Comparison of ENCODE assay signal across 16 cellular contexts in the genomic region with DNA sequence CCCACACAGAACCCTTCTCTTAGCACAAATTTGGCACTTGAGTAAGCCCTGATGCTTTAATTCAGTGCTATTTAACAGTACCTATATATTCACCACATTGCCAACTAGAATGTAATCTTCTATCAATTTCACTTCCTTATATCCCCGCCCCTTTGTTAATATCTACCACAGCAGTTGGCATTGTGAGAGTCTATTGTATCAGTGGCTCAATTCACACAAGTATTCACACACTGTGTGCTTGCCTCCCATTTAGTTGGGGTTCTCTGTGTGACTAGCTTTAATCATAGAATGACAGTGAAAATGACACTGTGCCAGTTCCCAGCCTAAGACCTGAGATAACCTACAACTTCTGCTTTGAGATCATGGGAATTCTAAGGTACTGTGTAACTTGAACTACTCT.
A peak's percentile ranks its signal among the peaks of the same experiment; 100 is the strongest.
DNase-seq lines count a peak whose midpoint lies in the region; ATAC-seq and TF ChIP-seq lines count a peak whose summit lies in the region.
"Had no signal": no experiment of that assay in that cellular context is flagged by ENCODE, and none has a peak within 500 bp of the region (broad histone marks: within the 10 kb centered on the region; RNA-seq: fewer than 3 reads in every experiment).

No MANE protein-coding gene starts in this region.

- peak overlapping the region; percentile 5 for H3K27ac ChIP-seq in left ventricle myocardium inferior (replicated peaks)

- DNase-seq in left ventricle myocardium inferior (no peak), cardiac septum (ENCODE audit: low spot score) (no peak), OCI-M1 (lab: John Stamatoyannopoulos, UW) (peak; percentile 34), superior temporal gyrus (ENCODE audit: extremely low spot score) (peak; percentile 5), amygdala (lab: John Stamatoyannopoulos, UW) (no peak)
- DNase-seq: C1 segment of cervical spinal cord; Calu3; CD4-positive, alpha-beta T cell; DMS 273 treated with DMSO at 0.1 percent for 48 hours; DMS79 treated with DMSO at 0.1 percent for 48 hours; EL; HCEC 1CT; HFFc6; KG1 had no signal

- peak; percentile 52 for ATAC-seq in GM21786 (IDR thresholded peaks at IDR 0.05; ENCODE audit: unreplicated experiment)
- no peak for ATAC-seq in GM21423 (IDR thresholded peaks at IDR 0.05; ENCODE audit: unreplicated experiment)

- H3K27me3 ChIP-seq in left ventricle myocardium inferior (ENCODE audit: low read depth): no peaks in the 10 kb centered on the region

- H3K4me1 ChIP-seq in left ventricle myocardium inferior: peaks cover 18% of the 10 kb centered on the region

- no peaks in the 10 kb centered on the region for H3K36me3 ChIP-seq in left ventricle myocardium inferior

- intact Hi-C loops in left ventricle myocardium inferior (cut with micrococcal nuclease): loop anchor here (10.0 kb wide), 1 partner anchor 125 kb away; no protein-coding TSS in a partner anchor
- intact Hi-C loops in cardiac septum (cut with DNase I): loop anchor here (10.0 kb wide), 1 partner anchor 635 kb away; no protein-coding TSS in a partner anchor

- no peaks in the 10 kb centered on the region for H3K9me3 ChIP-seq in left ventricle myocardium inferior (replicated peaks)

- H3K4me3 ChIP-seq in left ventricle myocardium inferior: no peak overlapping the region

- no peak for TF ChIP-seq CTCF in left ventricle myocardium inferior (IDR thresholded peaks at IDR 0.05; ENCODE audit: borderline replicate concordance)

Comparison
In these comparisons a context has a peak if more than half of its experiments do, and no peak if none do; other contexts are left out.
1. DNase-seq: peak in OCI-M1 (single experiment) and superior temporal gyrus (single experiment); none in left ventricle myocardium inferior (single experiment), cardiac septum (single experiment) and amygdala (0 of 56).